Comparison of ENCODE assay signal across 20 cellular contexts in the genomic region with DNA sequence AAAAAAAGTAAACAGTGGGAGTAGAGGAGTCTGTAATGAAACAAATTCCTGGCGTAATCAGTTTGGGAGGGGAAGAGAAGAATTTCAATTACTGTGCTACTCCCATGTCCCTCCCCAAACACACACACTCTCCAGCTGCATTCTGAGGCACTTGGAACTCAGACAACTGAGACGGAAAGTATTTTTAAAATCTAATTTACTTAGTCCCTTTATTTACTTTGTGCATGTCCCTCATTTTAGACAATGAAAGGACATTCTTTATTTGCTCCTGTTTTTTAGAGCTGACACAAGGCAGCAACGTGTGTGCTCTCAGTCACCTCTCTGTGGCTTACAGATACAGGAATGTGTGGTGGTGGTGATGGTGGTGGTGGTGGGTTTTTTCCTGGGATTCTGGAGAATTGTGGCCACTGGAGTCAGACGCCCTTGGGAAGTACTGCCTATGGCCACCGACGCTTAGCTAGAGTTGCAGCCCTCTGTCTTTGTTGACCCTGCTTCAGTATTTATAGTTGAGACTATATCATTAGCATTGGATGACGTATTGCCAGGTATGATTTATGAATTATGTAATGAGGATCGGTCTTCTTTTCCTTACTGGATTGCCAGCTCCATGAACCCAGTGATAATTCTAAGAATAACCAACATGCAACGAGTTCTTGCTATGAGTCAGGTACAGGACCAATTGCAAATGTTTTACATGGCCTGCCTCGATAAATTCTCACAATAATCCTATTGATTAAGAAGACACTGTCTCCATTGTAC.
DNase-seq lines count a peak whose midpoint lies in the region; ATAC-seq, FAIRE-seq and TF ChIP-seq lines count a peak whose summit lies in the region.
"Had no signal": no experiment of that assay in that cellular context is flagged by ENCODE, and none has a peak within 500 bp of the region (broad histone marks: within the 10 kb centered on the region; RNA-seq: fewer than 3 reads in every experiment).

No MANE protein-coding gene starts in this region.

- H2AK5ac ChIP-seq in H1 (ENCODE audit: low read depth, low read length), result no peak overlapping the region

- H3K4me2 ChIP-seq in H1 (ENCODE audit: insufficient read depth in 1 of 2, low read depth in 2 of 2, low read length in 2 of 2) (no peak overlapping the region), smooth muscle cell (peak overlapping the region; percentile 21)

- H3K23ac ChIP-seq in H1 (ENCODE audit: insufficient read length), result no peak overlapping the region

- no peak for TF ChIP-seq EP300 in H1 (IDR thresholded peaks at IDR 0.05; ENCODE audit: borderline replicate concordance in 1 of 2, low read depth in 2 of 2, low read length in 2 of 2)

- H2BK120ac ChIP-seq in H1 (replicated peaks; ENCODE audit: low read depth, low read length), result no peak overlapping the region

- no peak for TF ChIP-seq RAD21 in H1 (IDR thresholded peaks at IDR 0.05 in 1 of 2, conservative IDR thresholded peaks at IDR 0.05 in 1 of 2; ENCODE audit: low read depth in 2 of 2, low read length in 2 of 2)

- H3K23me2 ChIP-seq in H1 (ENCODE audit: low read depth, low read length), result no peaks in the 10 kb centered on the region

- DNase-seq in NCI-H1417 (lab: John Stamatoyannopoulos, UW), result peak; percentile 17 to 37 (median 21)
- DNase-seq in NCI-H1417 treated with DMSO at 0.1 percent for 48 hours (lab: John Stamatoyannopoulos, UW), result no peak
- DNase-seq in H1 (ENCODE audit: low read depth in 1 of 2, low spot score in 2 of 2), result no peak
- DNase-seq in smooth muscle cell (lab: John Stamatoyannopoulos, UW; ENCODE audit: unreplicated experiment), result no peak
- no peak for DNase-seq in caudate nucleus (lab: John Stamatoyannopoulos, UW)
- DNase-seq in glutamatergic neuron, result no peak
- DNase-seq: 8988T; activated CD4-positive, alpha-beta T cell treated with anti-CD3 and anti-CD28 coated beads, Interleukin-2, amount 10 ng/mL, durations not matched to agents 7 days and 5 days; activated naive CD4-positive, alpha-beta T cell; C1 segment of cervical spinal cord; cortex of kidney; midbrain; NCI-H2171; nucleus accumbens had no signal

- no peak for FAIRE-seq in H1 (lab: Jason Lieb, UNC)
- FAIRE-seq: islet of Langerhans, K562, RCC 7860 had no signal

- H2BK12ac ChIP-seq in H1 (ENCODE audit: low read depth, low read length), result no peak overlapping the region

- no peak overlapping the region for H3K4me3 ChIP-seq in H1 (ENCODE audit: extremely low read depth in 1 of 4, insufficient read depth in 2 of 4, low read depth in 3 of 4, low read length in 4 of 4)
- no peak overlapping the region for H3K4me3 ChIP-seq in mucosa of rectum (ENCODE audit: low read length in 2 of 2)
- H3K4me3 ChIP-seq in smooth muscle cell, result no peak overlapping the region
- H3K4me3 ChIP-seq: K562, thoracic aorta had no signal

- no peak for TF ChIP-seq CTCF in H1 (IDR thresholded peaks at IDR 0.05; ENCODE audit: control extremely low read depth in 1 of 3, insufficient read depth in 1 of 3, low read depth in 1 of 3, low read length in 3 of 3)
- TF ChIP-seq CTCF in smooth muscle cell (IDR thresholded peaks at IDR 0.05; ENCODE audit: borderline replicate concordance, insufficient read depth, poor library complexity, severe bottlenecking), result no peak
- TF ChIP-seq CTCF in glutamatergic neuron (IDR thresholded peaks at IDR 0.05; ENCODE audit: partially characterized antibody, unreplicated experiment), result no peak

- H3K4me3 Mint-ChIP-seq in glutamatergic neuron (ENCODE audit: unreplicated experiment), result no peak overlapping the region
- H3K4me3 Mint-ChIP-seq: activated CD4-positive, alpha-beta T cell treated with anti-CD3 and anti-CD28 coated beads, Interleukin-2, amount 10 ng/mL, durations not matched to agents 7 days and 5 days had no signal

- no peak overlapping the region for H3K14ac ChIP-seq in H1 (ENCODE audit: insufficient read length)

- CTCF ChIA-PET in H1 (lab: Charles Lee; ENCODE audit: partially characterized antibody), result interaction anchor here (1.0 kb wide), 1 partner anchor 21 kb away, joined by 5 read pairs; no protein-coding TSS in a partner anchor

- WGBS in H1 (ENCODE audit: extremely low coverage in 1 of 2, insufficient coverage in 1 of 2, insufficient read length in 1 of 2, insufficient replicate concordance in 2 of 2, low coverage in 1 of 2, low lambda C conversion rate in 2 of 2, missing lambda C conversion rate in 1 of 2), 2 experiments, result 83% methylated on average over 10 of the region's 10 CpGs; no CpG with 5 or more reads in 1 of the 2 experiments
- 75% methylated on average over 10 of the region's 10 CpGs for WGBS in smooth muscle cell (ENCODE audit: low lambda C conversion rate)

- H3K4ac ChIP-seq in H1 (replicated peaks; ENCODE audit: insufficient read length, low read depth, low read length), result no peak overlapping the region

- H3K9ac ChIP-seq in H1 (replicated peaks in 1 of 4; ENCODE audit: extremely low read depth in 1 of 4, low read depth in 3 of 4, low read length in 3 of 4) (no peak overlapping the region; a peak in 1 of 7 replicates), mucosa of rectum (ENCODE audit: low read depth in 1 of 2, low read length in 2 of 2) (peak overlapping the region in 1 of 2 donors; percentile 22), smooth muscle cell (ENCODE audit: low read depth) (no peak overlapping the region)

- H3F3A ChIP-seq in smooth muscle cell (ENCODE audit: low read depth), result no peaks in the 10 kb centered on the region

- H2AFZ ChIP-seq in H1 (ENCODE audit: low read length) (0 out of 2 replicates have a peak overlapping the region, but pooled peaks have one; percentile 51), smooth muscle cell (ENCODE audit: low read depth) (no peak overlapping the region)

- no peak overlapping the region for H4K5ac ChIP-seq in H1 (ENCODE audit: insufficient read length, low read depth, low read length)

- no peaks in the 10 kb centered on the region for H3K79me2 ChIP-seq in H1 (ENCODE audit: control insufficient read depth in 1 of 2, insufficient read depth in 2 of 2, low read length in 2 of 2)
- H3K79me2 ChIP-seq in smooth muscle cell (ENCODE audit: low read depth), result no peaks in the 10 kb centered on the region

- no peak overlapping the region for H3K27ac Mint-ChIP-seq in glutamatergic neuron (ENCODE audit: unreplicated experiment)
- H3K27ac Mint-ChIP-seq: activated CD4-positive, alpha-beta T cell treated with anti-CD3 and anti-CD28 coated beads, Interleukin-2, amount 10 ng/mL, durations not matched to agents 7 days and 5 days had no signal

- H4K91ac ChIP-seq in H1 (replicated peaks; ENCODE audit: insufficient read length, low read length), result no peak overlapping the region

- no peaks in the 10 kb centered on the region for H3K4me1 Mint-ChIP-seq in glutamatergic neuron (ENCODE audit: low read depth, unreplicated experiment)
- H3K4me1 Mint-ChIP-seq: activated CD4-positive, alpha-beta T cell treated with anti-CD3 and anti-CD28 coated beads, Interleukin-2, amount 10 ng/mL, durations not matched to agents 7 days and 5 days had no signal

- H3K36me3 ChIP-seq in H1 (ENCODE audit: control insufficient read depth in 2 of 4, insufficient read depth in 4 of 4, low read length in 3 of 4), result no peaks in the 10 kb centered on the region
- H3K36me3 ChIP-seq in mucosa of rectum (ENCODE audit: control insufficient read depth in 2 of 2, insufficient read depth in 2 of 2, low read length in 2 of 2), result peaks cover 15 to 16% of the 10 kb centered on the region in 2 donors
- no peaks in the 10 kb centered on the region for H3K36me3 ChIP-seq in smooth muscle cell (ENCODE audit: low read depth)
- H3K36me3 ChIP-seq: thoracic aorta had no signal

- H2BK20ac ChIP-seq in H1 (ENCODE audit: low read length), result no peak overlapping the region

- H3K36me3 Mint-ChIP-seq in glutamatergic neuron (ENCODE audit: unreplicated experiment), result no peaks in the 10 kb centered on the region

- POLR2A ChIA-PET in H1 (lab: Charles Lee; ENCODE audit: partially characterized antibody), result no interaction called here

- H3K79me1 ChIP-seq in H1 (ENCODE audit: low read depth, low read length), result no peaks in the 10 kb centered on the region

- no peaks in the 10 kb centered on the region for H4K20me1 ChIP-seq in H1 (replicated peaks in 1 of 2; ENCODE audit: control insufficient read depth in 1 of 2, insufficient read depth in 2 of 2, low read length in 2 of 2)
- no peaks in the 10 kb centered on the region for H4K20me1 ChIP-seq in smooth muscle cell (ENCODE audit: low read depth)

- H2BK15ac ChIP-seq in H1 (ENCODE audit: low read length), result no peak overlapping the region

- no peak overlapping the region for H3K18ac ChIP-seq in H1 (ENCODE audit: extremely low read depth, low read length)

- no peak for TF ChIP-seq POLR2A in H1 (IDR thresholded peaks at IDR 0.05; ENCODE audit: control extremely low read depth in 1 of 2, low read depth in 2 of 2, low read length in 2 of 2)

- no peak overlapping the region for H3K56ac ChIP-seq in H1 (replicated peaks; ENCODE audit: insufficient read length, low read depth, low read length)

- H4K8ac ChIP-seq in H1 (ENCODE audit: extremely low read depth, insufficient read depth, low read length), result no peak overlapping the region

- H3K27ac ChIP-seq in H1 (ENCODE audit: low read depth, low read length) (no peak overlapping the region), mucosa of rectum (ENCODE audit: low read depth in 2 of 2, low read length in 2 of 2) (peak overlapping the region; percentile 64 to 76), smooth muscle cell (ENCODE audit: low read depth) (no peak overlapping the region), caudate nucleus (ENCODE audit: low read depth, low read length) (no peak overlapping the region)
- H3K27ac ChIP-seq: thoracic aorta had no signal

- H3K27me3 Mint-ChIP-seq in glutamatergic neuron (ENCODE audit: unreplicated experiment), result no peaks in the 10 kb centered on the region

- H3K4me1 ChIP-seq in H1 (replicated peaks in 1 of 4; ENCODE audit: control insufficient read depth in 3 of 4, insufficient read depth in 4 of 4, low read length in 3 of 4) (peaks cover 0 to 4% (median 0%) of the 10 kb centered on the region in 4 experiments; a peak in 3 of 7 replicates), mucosa of rectum (ENCODE audit: control insufficient read depth in 2 of 2, insufficient read depth in 2 of 2, low read length in 2 of 2) (peaks cover 11 to 34% of the 10 kb centered on the region in 2 donors), smooth muscle cell (ENCODE audit: low read depth) (peaks cover 5% of the 10 kb centered on the region)

- ATAC-seq in esophagus mucosa, result no peak
- ATAC-seq: K562 had no signal

- no peaks in the 10 kb centered on the region for H3K9me3 Mint-ChIP-seq in glutamatergic neuron (ENCODE audit: unreplicated experiment)
- H3K9me3 Mint-ChIP-seq: activated CD4-positive, alpha-beta T cell treated with anti-CD3 and anti-CD28 coated beads, Interleukin-2, amount 10 ng/mL, durations not matched to agents 7 days and 5 days had no signal

- no peak overlapping the region for H2BK5ac ChIP-seq in H1 (ENCODE audit: low read depth, low read length)

- H3K27me3 ChIP-seq in H1 (replicated peaks in 1 of 4; ENCODE audit: control insufficient read depth in 3 of 4, extremely low read depth in 1 of 4, insufficient read depth in 3 of 4, low read length in 3 of 4) (0 out of 7 replicates have a peak, but pooled peaks cover 0 to 2% (median 0%) of the 10 kb centered on the region in 4 experiments), mucosa of rectum (ENCODE audit: control insufficient read depth in 2 of 2, insufficient read depth in 2 of 2, low read length in 2 of 2) (no peaks in the 10 kb centered on the region), smooth muscle cell (ENCODE audit: low read depth) (peaks cover 3% of the 10 kb centered on the region)

- H3K9me3 ChIP-seq in H1 (ENCODE audit: insufficient read depth in 2 of 2, low read depth in 1 of 2, low read length in 1 of 2) (no peaks in the 10 kb centered on the region), mucosa of rectum (ENCODE audit: control insufficient read depth in 2 of 2, low read length in 2 of 2) (no peaks in the 10 kb centered on the region), smooth muscle cell (replicated peaks; ENCODE audit: low read depth) (no peaks in the 10 kb centered on the region)
- H3K9me3 ChIP-seq: thoracic aorta had no signal

Comparison
In these comparisons a context has a peak if more than half of its experiments do, and no peak if none do; other contexts are left out.
1. DNase-seq: peak in NCI-H1417 (3 of 3); none in NCI-H1417 treated with DMSO at 0.1 percent for 48 hours (single experiment), H1 (0 of 2), smooth muscle cell (single experiment), caudate nucleus (0 of 61) and glutamatergic neuron (single experiment).
2. H3K27ac ChIP-seq: peak in mucosa of rectum (2 of 2); none in H1 (single experiment), smooth muscle cell (single experiment) and caudate nucleus (single experiment).